Comparison of ENCODE assay signal across 10 cellular contexts in the genomic region with DNA sequence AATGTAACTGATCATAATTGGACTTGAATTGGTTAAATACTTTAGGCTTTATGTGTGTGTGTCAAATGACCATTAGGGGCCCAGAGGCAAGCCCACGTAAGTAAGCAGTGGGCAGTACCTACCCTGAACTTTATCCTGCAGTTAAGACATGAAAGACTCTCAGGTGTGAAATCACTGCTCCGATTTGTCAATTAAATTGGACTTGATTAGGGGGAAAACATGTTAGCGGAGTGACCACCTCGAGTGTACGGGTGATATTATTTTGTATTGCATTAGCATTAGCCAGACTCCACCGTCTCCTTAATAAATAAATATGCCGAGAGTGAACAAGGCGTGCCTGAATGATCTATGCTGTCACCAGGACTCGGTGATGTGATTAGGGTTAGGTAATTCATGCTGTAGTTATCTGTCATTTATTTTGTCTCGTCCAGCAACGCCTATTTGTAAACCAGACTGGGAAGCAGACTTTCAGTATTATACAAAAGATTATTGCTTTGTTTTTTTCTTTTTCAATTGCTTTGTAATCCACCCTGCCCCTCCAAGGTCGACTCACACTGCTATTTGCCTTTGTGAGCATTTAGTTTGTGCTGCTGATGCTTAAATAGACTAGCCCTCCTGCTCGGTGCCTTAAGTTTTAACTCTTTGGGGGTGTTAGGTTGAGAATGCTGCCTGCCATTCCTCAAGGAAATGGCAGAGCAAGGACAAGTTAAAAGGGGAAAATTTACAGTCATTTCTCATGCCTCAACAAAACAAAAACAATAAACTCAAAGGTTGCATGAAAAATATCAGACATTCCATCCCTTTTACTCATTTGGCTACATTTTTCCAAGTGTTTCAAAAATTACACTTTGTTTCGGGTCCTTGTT. TPM values are rescaled to one million over a fixed set of nuclear protein-coding genes. Genes with fewer than 3 reads are reported as not detected.
DNase-seq lines count a peak whose midpoint lies in the region; ATAC-seq, FAIRE-seq and TF ChIP-seq lines count a peak whose summit lies in the region.
"Had no signal": no experiment of that assay in that cellular context is flagged by ENCODE, and none has a peak within 500 bp of the region (broad histone marks: within the 10 kb centered on the region; RNA-seq: fewer than 3 reads in every experiment).

No MANE protein-coding gene starts in this region.

- FAIRE-seq in D721Med (lab: Jason Lieb, UNC): no peak

- H3K9me3 Mint-ChIP-seq in CD4-positive, alpha-beta memory T cell: peaks cover 0 to 3% (median 0%) of the 10 kb centered on the region in 8 donors
- H3K9me3 Mint-ChIP-seq in neural crest cell: no peaks in the 10 kb centered on the region

- peak overlapping the region in 1 of 2 donors; percentile 52 for H3K9ac ChIP-seq in duodenal mucosa (ENCODE audit: low read depth in 1 of 2, low read length in 2 of 2)

- H3K27me3 Mint-ChIP-seq in CD4-positive, alpha-beta memory T cell: peaks cover 7 to 8% of the 10 kb centered on the region in 2 donors
- no peaks in the 10 kb centered on the region for H3K27me3 Mint-ChIP-seq in neural crest cell (ENCODE audit: low read depth)

- intact Hi-C loops in CD4-positive, alpha-beta memory T cell (cut with micrococcal nuclease): no loop called here

- TF ChIP-seq CTCF in neural crest cell (conservative IDR thresholded peaks at IDR 0.05) (no peak), D721Med (IDR thresholded peaks at IDR 0.05; ENCODE audit: insufficient read depth, missing control alignments) (no peak)

- no peak overlapping the region for H3K27ac ChIP-seq in CD4-positive, alpha-beta memory T cell (ENCODE audit: low read depth, low read length)
- peak overlapping the region; percentile 64 for H3K27ac ChIP-seq in duodenal mucosa (ENCODE audit: low read depth, low read length)
- H3K27ac ChIP-seq: HL-60 had no signal

- peaks cover 6 to 26% (median 17%) of the 10 kb centered on the region in 4 donors for H3K4me1 Mint-ChIP-seq in CD4-positive, alpha-beta memory T cell
- H3K4me1 Mint-ChIP-seq in neural crest cell: peaks cover 79% of the 10 kb centered on the region

- H3K36me3 ChIP-seq in CD4-positive, alpha-beta memory T cell (ENCODE audit: insufficient read depth, low read length): no peaks in the 10 kb centered on the region
- H3K36me3 ChIP-seq in duodenal mucosa (ENCODE audit: control insufficient read depth in 1 of 2, insufficient read depth in 2 of 2, low read length in 2 of 2): no peaks in the 10 kb centered on the region

- H3K4me1 ChIP-seq in CD4-positive, alpha-beta memory T cell (ENCODE audit: insufficient read depth, low read length): peaks cover 11% of the 10 kb centered on the region
- peaks cover 3 to 4% of the 10 kb centered on the region in 2 donors for H3K4me1 ChIP-seq in duodenal mucosa (ENCODE audit: control insufficient read depth in 1 of 2, insufficient read depth in 2 of 2, low read length in 2 of 2)

- no peaks in the 10 kb centered on the region for H3K9me3 ChIP-seq in CD4-positive, alpha-beta memory T cell (ENCODE audit: control insufficient read depth in 1 of 2, low read length in 2 of 2)
- H3K9me3 ChIP-seq in duodenal mucosa (ENCODE audit: control insufficient read depth in 1 of 2, low read length in 2 of 2): no peaks in the 10 kb centered on the region

- ATAC-seq in GM18867 (IDR thresholded peaks at IDR 0.05; ENCODE audit: unreplicated experiment): no peak

- H3K27ac Mint-ChIP-seq in CD4-positive, alpha-beta memory T cell: peak overlapping the region in 1 of 7 donors; percentile 61
- H3K27ac Mint-ChIP-seq in neural crest cell (ENCODE audit: unreplicated experiment): peak overlapping the region; percentile 93

- POLR2A ChIA-PET in CD4-positive, alpha-beta memory T cell (lab: Charles Lee; ENCODE audit: partially characterized antibody): no interaction called here

- CTCF ChIA-PET in CD4-positive, alpha-beta memory T cell (lab: Charles Lee; ENCODE audit: partially characterized antibody): no interaction called here

- no peak overlapping the region for H3K4me3 ChIP-seq in CD4-positive, alpha-beta memory T cell (ENCODE audit: low read length in 2 of 2)
- H3K4me3 ChIP-seq in duodenal mucosa (ENCODE audit: low read depth in 1 of 2, low read length in 2 of 2): peak overlapping the region; percentile 56 to 59

- no peaks in the 10 kb centered on the region for H3K27me3 ChIP-seq in CD4-positive, alpha-beta memory T cell (ENCODE audit: insufficient read depth, low read length)
- peaks cover 0 to 7% of the 10 kb centered on the region in 2 donors for H3K27me3 ChIP-seq in duodenal mucosa (ENCODE audit: control insufficient read depth in 1 of 2, insufficient read depth in 2 of 2, low read length in 2 of 2)

- no peaks in the 10 kb centered on the region for H3K36me3 Mint-ChIP-seq in CD4-positive, alpha-beta memory T cell
- H3K36me3 Mint-ChIP-seq in neural crest cell (ENCODE audit: low read depth): no peaks in the 10 kb centered on the region

- peak overlapping the region in 6 of 8 donors; percentile 41 to 90 (median 82) for H3K4me3 Mint-ChIP-seq in CD4-positive, alpha-beta memory T cell
- H3K4me3 Mint-ChIP-seq in neural crest cell: peak overlapping the region; percentile 91

- no peak for DNase-seq in CD4-positive, alpha-beta memory T cell
- DNase-seq in LHCN-M2 (ENCODE audit: low read depth) (peak; percentile 52), neural crest cell (ENCODE audit: low read depth, low spot score) (no peak), D721Med (ENCODE audit: insufficient read length, low spot score) (no peak), COR-L47 (lab: John Stamatoyannopoulos, UW) (no peak), anterior cingulate cortex (lab: John Stamatoyannopoulos, UW) (no peak)
- DNase-seq: hypothalamus had no signal

RNA-seq across cellular contexts. Expression of a gene that starts 1.8 kb away (rescaled TPM):
- total RNA-seq in CD4-positive, alpha-beta memory T cell: 1 to 10 TPM; 1.0 to 1.6 TPM
- polyA plus RNA-seq in CD4-positive, alpha-beta memory T cell: under 1 TPM in 1 of 2 donors, not detected in 1; 0.70 TPM
- total RNA-seq in LHCN-M2 (2014; rRNA removed): 13.3 and 13.8 TPM in 2 replicates
- polyA plus RNA-seq in LHCN-M2 (2012): 11.7 TPM
- total RNA-seq in neural crest cell: 34.5 and 35.4 TPM in 2 replicates

Comparison
In these comparisons a context has a peak if more than half of its experiments do, and no peak if none do; other contexts are left out.
1. H3K4me3 ChIP-seq: peak in duodenal mucosa (2 of 2); none in CD4-positive, alpha-beta memory T cell (0 of 2).